In the genomic region with DNA sequence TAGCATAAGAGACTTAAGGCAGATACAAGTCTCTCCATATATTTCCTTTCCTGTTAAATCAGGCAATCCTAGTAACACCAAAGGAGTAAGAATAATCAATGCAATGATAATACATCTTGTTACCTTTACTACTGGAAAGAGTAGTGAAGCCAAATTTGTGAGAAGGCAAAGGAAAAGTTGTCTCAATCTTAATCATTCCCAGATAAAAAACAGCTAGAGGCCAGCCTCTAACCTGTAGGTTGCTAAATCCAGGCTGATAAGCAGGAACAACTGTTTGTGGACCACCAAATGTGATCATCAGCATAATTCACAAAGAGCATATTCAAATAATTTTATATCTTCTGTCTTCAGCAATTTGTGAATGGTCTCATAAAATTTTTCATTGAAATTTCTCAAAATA, we compare ENCODE assay signal across 40 cellular contexts.
"Had no signal": no experiment of that assay in that cellular context is flagged by ENCODE, and none has a peak within 500 bp of the region (broad histone marks: within the 10 kb centered on the region; RNA-seq: fewer than 3 reads in every experiment).

No MANE protein-coding gene starts in this region.

- H3K9me3 Mint-ChIP-seq: activated naive CD4-positive, alpha-beta T cell treated with anti-CD3 and anti-CD28 coated beads for 36 hours; activated naive CD4-positive, alpha-beta T cell treated with anti-CD3 and anti-CD28 coated beads, Interleukin-2, amount 50 U/mL, for 24 hours; activated naive CD8-positive, alpha-beta T cell treated with anti-CD3 and anti-CD28 coated beads for 36 hours; activated naive CD8-positive, alpha-beta T cell treated with anti-CD3 and anti-CD28 coated beads, Interleukin-2, amount 10 ng/mL, durations not matched to agents 7 days and 5 days; activated T-cell treated with anti-CD3 and anti-CD28 coated beads, Interleukin-2, amount 50 U/mL, for 4 hours; activated T-helper 1 cell treated with anti-CD3 and anti-CD28 coated beads, Interleukin-12 subunit alpha, Interleukin-12 subunit beta, Interleukin-2, Interleukin-4 antibody, amounts not matched to agents 30 ng/mL and 10 ng/mL and 1 ng/mL, durations not matched to agents 14 hours and 24 hours and 36 hours; activated T-helper 17 cell treated with anti-CD3 and anti-CD28 coated beads, Interleukin-2, amount 50 U/mL, for 72 hours had no signal

- H3K27ac ChIP-seq: adrenal gland, ascending aorta, body of pancreas, brain microvascular endothelial cell, breast epithelium, cardiac muscle cell had no signal

- H3K27me3 Mint-ChIP-seq: activated naive CD4-positive, alpha-beta T cell treated with anti-CD3 and anti-CD28 coated beads, Interleukin-2, amount 10 ng/mL, durations not matched to agents 7 days and 5 days; activated naive CD4-positive, alpha-beta T cell treated with anti-CD3 and anti-CD28 coated beads, Interleukin-2, amount 50 U/mL, for 24 hours; activated naive CD8-positive, alpha-beta T cell; activated naive CD8-positive, alpha-beta T cell treated with anti-CD3 and anti-CD28 coated beads for 36 hours; activated naive CD8-positive, alpha-beta T cell treated with anti-CD3 and anti-CD28 coated beads, Interleukin-2, amount 10 ng/mL, durations not matched to agents 7 days and 5 days; activated naive CD8-positive, alpha-beta T cell treated with anti-CD3 and anti-CD28 coated beads, Interleukin-2, amount 50 U/mL, for 24 hours; activated T-cell treated with anti-CD3 and anti-CD28 coated beads, Interleukin-2, amount 50 U/mL, for 24 hours; activated T-helper 17 cell treated with anti-CD3 and anti-CD28 coated beads, Interleukin-2, amount 50 U/mL, for 72 hours; brain; central memory CD8-positive, alpha-beta T cell had no signal

- DNase-seq: activated effector memory CD4-positive, alpha-beta T cell treated with anti-CD3 and anti-CD28 coated beads, Interleukin-2, amount 50 U/mL, for 16 hours; activated effector memory CD4-positive, alpha-beta T cell treated with Interleukin-2 at 50 U/mL for 16 hours; activated gamma-delta T cell; activated gamma-delta T cell treated with Interleukin-2 at 50 U/mL for 16 hours; activated naive CD4-positive, alpha-beta T cell; activated naive CD4-positive, alpha-beta T cell treated with anti-CD3 and anti-CD28 coated beads for 36 hours; activated naive CD4-positive, alpha-beta T cell treated with anti-CD3 and anti-CD28 coated beads, Interleukin-2, amount 10 ng/mL, durations not matched to agents 7 days and 5 days; activated naive CD4-positive, alpha-beta T cell treated with anti-CD3 and anti-CD28 coated beads, Interleukin-2, amount 50 U/mL, for 16 hours; activated naive CD4-positive, alpha-beta T cell treated with Interleukin-2 at 50 U/mL for 16 hours; activated naive CD8-positive, alpha-beta T cell treated with anti-CD3 and anti-CD28 coated beads for 36 hours; activated naive CD8-positive, alpha-beta T cell treated with anti-CD3 and anti-CD28 coated beads, Interleukin-2, amount 10 ng/mL, durations not matched to agents 7 days and 5 days; activated naive CD8-positive, alpha-beta T cell treated with anti-CD3 and anti-CD28 coated beads, Interleukin-2, amount 50 U/mL, for 24 hours; activated T-cell treated with anti-CD3 and anti-CD28 coated beads, Interleukin-2, amount 50 U/mL, for 1 hour; activated T-cell treated with anti-CD3 and anti-CD28 coated beads, Interleukin-2, amount 50 U/mL, for 24 hours; activated T-cell treated with anti-CD3 and anti-CD28 coated beads, Interleukin-2, amount 50 U/mL, for 4 hours; activated T-cell treated with anti-CD3 and anti-CD28 coated beads, Interleukin-2, amount 50 U/mL, for 48 hours; activated T-cell treated with anti-CD3 and anti-CD28 coated beads, Interleukin-2, amount 50 U/mL, for 72 hours; adrenal gland; amniotic stem cell; amygdala; anterior cingulate cortex; aorta; body of pancreas; brain microvascular endothelial cell; caudate nucleus; central memory CD4-positive, alpha-beta T cell; cerebellar nuclear complex had no signal

- H3K36me3 Mint-ChIP-seq: activated naive CD4-positive, alpha-beta T cell treated with anti-CD3 and anti-CD28 coated beads, Interleukin-2, amount 10 ng/mL, durations not matched to agents 7 days and 5 days; activated naive CD4-positive, alpha-beta T cell treated with anti-CD3 and anti-CD28 coated beads, Interleukin-2, amount 50 U/mL, for 24 hours; activated naive CD4-positive, alpha-beta T cell treated with anti-CD3 and anti-CD28 coated beads, Interleukin-2, amount 50 U/mL, for 72 hours; activated naive CD8-positive, alpha-beta T cell; activated naive CD8-positive, alpha-beta T cell treated with anti-CD3 and anti-CD28 coated beads for 36 hours; activated naive CD8-positive, alpha-beta T cell treated with anti-CD3 and anti-CD28 coated beads, Interleukin-2, amount 10 ng/mL, durations not matched to agents 7 days and 5 days; brain had no signal

- H3K4me1 Mint-ChIP-seq: activated naive CD4-positive, alpha-beta T cell treated with anti-CD3 and anti-CD28 coated beads, Interleukin-2, amount 10 ng/mL, durations not matched to agents 7 days and 5 days; activated naive CD4-positive, alpha-beta T cell treated with anti-CD3 and anti-CD28 coated beads, Interleukin-2, amount 50 U/mL, for 24 hours; activated naive CD8-positive, alpha-beta T cell treated with anti-CD3 and anti-CD28 coated beads for 36 hours; activated naive CD8-positive, alpha-beta T cell treated with anti-CD3 and anti-CD28 coated beads, Interleukin-2, amount 10 ng/mL, durations not matched to agents 7 days and 5 days; activated naive CD8-positive, alpha-beta T cell treated with anti-CD3 and anti-CD28 coated beads, Interleukin-2, amount 50 U/mL, for 24 hours; activated T-helper 17 cell treated with anti-CD3 and anti-CD28 coated beads, Interleukin-2, amount 50 U/mL, for 72 hours; brain; central memory CD8-positive, alpha-beta T cell had no signal

- H3K4me3 ChIP-seq: adrenal gland, ascending aorta, body of pancreas, breast epithelium, cardiac muscle cell had no signal

- H3K9me3 ChIP-seq: adrenal gland, ascending aorta, body of pancreas, breast epithelium had no signal

- H3K27ac Mint-ChIP-seq: activated naive CD4-positive, alpha-beta T cell treated with anti-CD3 and anti-CD28 coated beads for 36 hours; activated naive CD4-positive, alpha-beta T cell treated with anti-CD3 and anti-CD28 coated beads, Interleukin-2, amount 10 ng/mL, durations not matched to agents 7 days and 5 days; activated naive CD4-positive, alpha-beta T cell treated with anti-CD3 and anti-CD28 coated beads, Interleukin-2, amount 50 U/mL, for 24 hours; activated naive CD4-positive, alpha-beta T cell treated with anti-CD3 and anti-CD28 coated beads, Interleukin-2, amount 50 U/mL, for 72 hours; activated naive CD8-positive, alpha-beta T cell; activated naive CD8-positive, alpha-beta T cell treated with anti-CD3 and anti-CD28 coated beads for 36 hours; activated naive CD8-positive, alpha-beta T cell treated with anti-CD3 and anti-CD28 coated beads, Interleukin-2, amount 10 ng/mL, durations not matched to agents 7 days and 5 days; activated naive CD8-positive, alpha-beta T cell treated with anti-CD3 and anti-CD28 coated beads, Interleukin-2, amount 50 U/mL, for 24 hours; activated T-cell treated with anti-CD3 and anti-CD28 coated beads, Interleukin-2, amount 50 U/mL, for 24 hours; activated T-cell treated with anti-CD3 and anti-CD28 coated beads, Interleukin-2, amount 50 U/mL, for 72 hours; activated T-helper 1 cell treated with anti-CD3 and anti-CD28 coated beads, Interleukin-12 subunit alpha, Interleukin-12 subunit beta, Interleukin-2, Interleukin-4 antibody, amounts not matched to agents 30 ng/mL and 10 ng/mL and 1 ng/mL, durations not matched to agents 14 hours and 24 hours and 36 hours; activated T-helper 17 cell treated with anti-CD3 and anti-CD28 coated beads, Interleukin-2, amount 50 U/mL, for 72 hours; activated T-helper 2 cell treated with anti-CD3 and anti-CD28 coated beads, Interferon-gamma antibody, Interleukin-2, Interleukin-4, amounts not matched to agents 10 μg/mL and 5 μg/mL and 100 μg/mL, durations not matched to agents 14 hours and 24 hours and 36 hours; brain had no signal

- H3K4me3 Mint-ChIP-seq: activated naive CD4-positive, alpha-beta T cell treated with anti-CD3 and anti-CD28 coated beads for 36 hours; activated naive CD4-positive, alpha-beta T cell treated with anti-CD3 and anti-CD28 coated beads, Interleukin-2, amount 10 ng/mL, durations not matched to agents 7 days and 5 days; activated naive CD4-positive, alpha-beta T cell treated with anti-CD3 and anti-CD28 coated beads, Interleukin-2, amount 50 U/mL, for 24 hours; activated naive CD8-positive, alpha-beta T cell; activated naive CD8-positive, alpha-beta T cell treated with anti-CD3 and anti-CD28 coated beads for 36 hours; activated naive CD8-positive, alpha-beta T cell treated with anti-CD3 and anti-CD28 coated beads, Interleukin-2, amount 10 ng/mL, durations not matched to agents 7 days and 5 days; activated naive CD8-positive, alpha-beta T cell treated with anti-CD3 and anti-CD28 coated beads, Interleukin-2, amount 50 U/mL, for 24 hours; activated T-cell treated with anti-CD3 and anti-CD28 coated beads, Interleukin-2, amount 50 U/mL, for 24 hours; activated T-cell treated with anti-CD3 and anti-CD28 coated beads, Interleukin-2, amount 50 U/mL, for 4 hours; activated T-cell treated with anti-CD3 and anti-CD28 coated beads, Interleukin-2, amount 50 U/mL, for 72 hours; activated T-helper 1 cell treated with anti-CD3 and anti-CD28 coated beads, Interleukin-12 subunit alpha, Interleukin-12 subunit beta, Interleukin-2, Interleukin-4 antibody, amounts not matched to agents 30 ng/mL and 10 ng/mL and 1 ng/mL, durations not matched to agents 14 hours and 24 hours and 36 hours; activated T-helper 17 cell treated with anti-CD3 and anti-CD28 coated beads, Interleukin-2, amount 50 U/mL, for 72 hours; brain; central memory CD8-positive, alpha-beta T cell had no signal

- H3K27me3 ChIP-seq: adrenal gland, ascending aorta, body of pancreas, brain microvascular endothelial cell, breast epithelium, cardiac muscle cell had no signal

- H3K36me3 ChIP-seq: adrenal gland, ascending aorta, brain microvascular endothelial cell, breast epithelium, cardiac muscle cell had no signal

- ATAC-seq: activated naive CD4-positive, alpha-beta T cell treated with anti-CD3 and anti-CD28 coated beads, Interleukin-2, amount 50 U/mL, for 72 hours; activated naive CD8-positive, alpha-beta T cell treated with anti-CD3 and anti-CD28 coated beads, Interleukin-2, amount 50 U/mL, for 24 hours; activated T-cell treated with anti-CD3 and anti-CD28 coated beads, Interleukin-2, amount 50 U/mL, for 4 hours; activated T-cell treated with anti-CD3 and anti-CD28 coated beads, Interleukin-2, amount 50 U/mL, for 72 hours; activated T-helper 17 cell treated with anti-CD3 and anti-CD28 coated beads, Interleukin-2, amount 50 U/mL, for 72 hours; body of pancreas had no signal

- FAIRE-seq: astrocyte, bronchial epithelial cell had no signal

- H3K4me1 ChIP-seq: adrenal gland, ascending aorta, body of pancreas, breast epithelium had no signal
